ENCODE assay signal across 17 cellular contexts in genomic region chr18:68972176-68972575, GRCh38.
DNase-seq lines count a peak whose midpoint lies in the region; FAIRE-seq and TF ChIP-seq lines count a peak whose summit lies in the region.
"Had no signal": no experiment of that assay in that cellular context is flagged by ENCODE, and none has a peak within 500 bp of the region (broad histone marks: within the 10 kb centered on the region; RNA-seq: fewer than 3 reads in every experiment).

No MANE protein-coding gene starts in this region.

- 81% methylated on average over 5 of the region's 5 CpGs; no CpG with 5 or more reads in 1 of the 2 experiments for WGBS in H1 (ENCODE audit: extremely low coverage in 1 of 2, insufficient coverage in 1 of 2, insufficient read length in 1 of 2, insufficient replicate concordance in 2 of 2, low coverage in 1 of 2, low lambda C conversion rate in 2 of 2, missing lambda C conversion rate in 1 of 2), 2 experiments
- WGBS in mesenchymal stem cell = 56% methylated on average over 3 of the region's 5 CpGs
- 56 to 74% (median 70%) methylated on average over 5 of the region's 5 CpGs for WGBS in adrenal gland, 4 donors

- no peak overlapping the region for H2BK20ac ChIP-seq in H1 (ENCODE audit: low read length)

- TF ChIP-seq CTCF in BE2C (IDR thresholded peaks at IDR 0.05; ENCODE audit: low read depth, low read length) (no peak), H1 (IDR thresholded peaks at IDR 0.05; ENCODE audit: control extremely low read depth in 1 of 3, insufficient read depth in 1 of 3, low read depth in 1 of 3, low read length in 3 of 3) (no peak), adrenal gland (IDR thresholded peaks at IDR 0.05) (no peak), coronary artery (IDR thresholded peaks at IDR 0.05) (no peak)

- peak overlapping the region; percentile 100; the same call in 1 of the 2 replicates for H2AFZ ChIP-seq in H1 (ENCODE audit: low read length)
- no peak overlapping the region for H2AFZ ChIP-seq in mesenchymal stem cell (ENCODE audit: low read depth, low read length)

- CTCF ChIA-PET in H1 (lab: Charles Lee; ENCODE audit: partially characterized antibody) = no interaction called here

- no peak overlapping the region for H3K4ac ChIP-seq in H1 (replicated peaks; ENCODE audit: insufficient read length, low read depth, low read length)
- no peak overlapping the region for H3K4ac ChIP-seq in mesenchymal stem cell (ENCODE audit: low read depth in 1 of 2, low read length in 2 of 2)

- no peaks in the 10 kb centered on the region for H3K9me3 Mint-ChIP-seq in activated T-cell treated with anti-CD3 and anti-CD28 coated beads, Interleukin-2, amount 50 U/mL, for 24 hours
- H3K9me3 Mint-ChIP-seq: CD4-positive, CD25-positive, alpha-beta regulatory T cell had no signal

- H3K14ac ChIP-seq in H1 (ENCODE audit: insufficient read length) (no peak overlapping the region), mesenchymal stem cell (ENCODE audit: low read length in 2 of 2) (no peak overlapping the region)

- H3K79me1 ChIP-seq in H1 (ENCODE audit: low read depth, low read length) (no peaks in the 10 kb centered on the region), mesenchymal stem cell (replicated peaks; ENCODE audit: low read length, poor library complexity, severe bottlenecking) (no peaks in the 10 kb centered on the region)

- no peaks in the 10 kb centered on the region for H3K27me3 Mint-ChIP-seq in activated T-cell treated with anti-CD3 and anti-CD28 coated beads, Interleukin-2, amount 50 U/mL, for 24 hours
- H3K27me3 Mint-ChIP-seq: CD4-positive, CD25-positive, alpha-beta regulatory T cell had no signal

- no peak overlapping the region for H3K18ac ChIP-seq in H1 (ENCODE audit: extremely low read depth, low read length)
- H3K18ac ChIP-seq in mesenchymal stem cell (ENCODE audit: low read depth in 1 of 2, low read length in 2 of 2) = no peak overlapping the region

- H3K9me3 ChIP-seq in BE2C (no peaks in the 10 kb centered on the region), H1 (ENCODE audit: insufficient read depth in 2 of 2, low read depth in 1 of 2, low read length in 1 of 2) (no peaks in the 10 kb centered on the region), mesenchymal stem cell (ENCODE audit: control insufficient read depth, low read length) (no peaks in the 10 kb centered on the region), adrenal gland (replicated peaks in 1 of 3) (no peaks in the 10 kb centered on the region)

- no peak overlapping the region for H3K27ac ChIP-seq in H1 (ENCODE audit: low read depth, low read length)
- H3K27ac ChIP-seq in mesenchymal stem cell (ENCODE audit: low read length, poor library complexity, severe bottlenecking) = no peak overlapping the region
- no peak overlapping the region for H3K27ac ChIP-seq in adrenal gland
- H3K27ac ChIP-seq in coronary artery = no peak overlapping the region
- H3K27ac ChIP-seq: SK-N-MC had no signal

- H3K4me1 ChIP-seq in BE2C (no peaks in the 10 kb centered on the region), H1 (replicated peaks in 1 of 4; ENCODE audit: control insufficient read depth in 3 of 4, insufficient read depth in 4 of 4, low read length in 3 of 4) (peaks cover 0 to 4% (median 0%) of the 10 kb centered on the region in 4 experiments; a peak in 1 of 7 replicates), mesenchymal stem cell (ENCODE audit: control insufficient read depth, insufficient read depth, low read depth, low read length) (peaks cover 1% of the 10 kb centered on the region), adrenal gland (replicated peaks in 1 of 2) (no peaks in the 10 kb centered on the region)

- POLR2A ChIA-PET in H1 (lab: Charles Lee; ENCODE audit: partially characterized antibody) = no interaction called here

- H3K36me3 Mint-ChIP-seq in activated T-cell treated with anti-CD3 and anti-CD28 coated beads, Interleukin-2, amount 50 U/mL, for 24 hours (ENCODE audit: low read depth) = no peaks in the 10 kb centered on the region
- H3K36me3 Mint-ChIP-seq: CD4-positive, CD25-positive, alpha-beta regulatory T cell had no signal

- no peaks in the 10 kb centered on the region for H3K79me2 ChIP-seq in H1 (ENCODE audit: control insufficient read depth in 1 of 2, insufficient read depth in 2 of 2, low read length in 2 of 2)

- intact Hi-C loops in adrenal gland (cut with DNase I) = no loop called here

- FAIRE-seq in H1 (lab: Jason Lieb, UNC) = no peak

- H3K4me2 ChIP-seq in H1 (ENCODE audit: insufficient read depth in 1 of 2, low read depth in 2 of 2, low read length in 2 of 2) = no peak overlapping the region
- no peak overlapping the region for H3K4me2 ChIP-seq in mesenchymal stem cell (ENCODE audit: low read length, poor library complexity, severe bottlenecking)

- peak overlapping the region; percentile 69; the same call in 1 of the 2 replicates for H4K8ac ChIP-seq in H1 (ENCODE audit: extremely low read depth, insufficient read depth, low read length)
- no peak overlapping the region for H4K8ac ChIP-seq in mesenchymal stem cell (ENCODE audit: low read length)

- H3K56ac ChIP-seq in H1 (replicated peaks; ENCODE audit: insufficient read length, low read depth, low read length) = no peak overlapping the region

- no peaks in the 10 kb centered on the region for H3K4me1 Mint-ChIP-seq in activated T-cell treated with anti-CD3 and anti-CD28 coated beads, Interleukin-2, amount 50 U/mL, for 24 hours (ENCODE audit: low read depth)
- H3K4me1 Mint-ChIP-seq: CD4-positive, CD25-positive, alpha-beta regulatory T cell had no signal

- TF ChIP-seq RAD21 in H1 (IDR thresholded peaks at IDR 0.05 in 1 of 2, conservative IDR thresholded peaks at IDR 0.05 in 1 of 2; ENCODE audit: low read depth in 2 of 2, low read length in 2 of 2) = no peak

- H4K5ac ChIP-seq in H1 (ENCODE audit: insufficient read length, low read depth, low read length) = no peak overlapping the region

- H3K36me3 ChIP-seq in BE2C (no peaks in the 10 kb centered on the region), H1 (ENCODE audit: control insufficient read depth in 2 of 4, insufficient read depth in 4 of 4, low read length in 3 of 4) (no peaks in the 10 kb centered on the region), mesenchymal stem cell (ENCODE audit: control insufficient read depth in 1 of 2, insufficient read depth in 2 of 2, low read depth in 1 of 2, low read length in 2 of 2) (no peaks in the 10 kb centered on the region), adrenal gland (replicated peaks in 1 of 2) (no peaks in the 10 kb centered on the region)

- no peak overlapping the region for H3K27ac Mint-ChIP-seq in activated T-cell treated with anti-CD3 and anti-CD28 coated beads, Interleukin-2, amount 50 U/mL, for 24 hours
- H3K27ac Mint-ChIP-seq: CD4-positive, CD25-positive, alpha-beta regulatory T cell had no signal

- no peak overlapping the region for H2BK5ac ChIP-seq in H1 (ENCODE audit: low read depth, low read length)
- no peak overlapping the region for H2BK5ac ChIP-seq in mesenchymal stem cell (ENCODE audit: low read depth, low read length, poor library complexity, severe bottlenecking)

- H2BK12ac ChIP-seq in H1 (ENCODE audit: low read depth, low read length) = no peak overlapping the region
- H2BK12ac ChIP-seq in mesenchymal stem cell (ENCODE audit: low read length in 2 of 2) = no peak overlapping the region

- TF ChIP-seq POLR2A in H1 (IDR thresholded peaks at IDR 0.05; ENCODE audit: control extremely low read depth in 1 of 2, low read depth in 2 of 2, low read length in 2 of 2) = no peak
- no peak for TF ChIP-seq POLR2A in adrenal gland (IDR thresholded peaks at IDR 0.05)

- no peaks in the 10 kb centered on the region for H3K23me2 ChIP-seq in H1 (ENCODE audit: low read depth, low read length)

- peak overlapping the region; percentile 23 for H3K4me3 ChIP-seq in BE2C (ENCODE audit: low read depth, low read length)
- no peak overlapping the region for H3K4me3 ChIP-seq in H1 (ENCODE audit: extremely low read depth in 1 of 4, insufficient read depth in 2 of 4, low read depth in 3 of 4, low read length in 4 of 4)
- no peak overlapping the region for H3K4me3 ChIP-seq in mesenchymal stem cell (ENCODE audit: insufficient read depth in 1 of 2, low read depth in 1 of 2, low read length in 2 of 2)
- H3K4me3 ChIP-seq in adrenal gland = no peak overlapping the region
- H3K4me3 ChIP-seq in coronary artery = no peak overlapping the region
- H3K4me3 ChIP-seq: SK-N-MC had no signal

- H2BK120ac ChIP-seq in H1 (replicated peaks; ENCODE audit: low read depth, low read length) (no peak overlapping the region), mesenchymal stem cell (ENCODE audit: low read depth, low read length) (no peak overlapping the region)

- no peak for TF ChIP-seq EP300 in H1 (IDR thresholded peaks at IDR 0.05; ENCODE audit: borderline replicate concordance in 1 of 2, low read depth in 2 of 2, low read length in 2 of 2)

- H4K91ac ChIP-seq in H1 (replicated peaks; ENCODE audit: insufficient read length, low read length) (no peak overlapping the region), mesenchymal stem cell (ENCODE audit: low read length) (no peak overlapping the region)

- no peaks in the 10 kb centered on the region for H3K27me3 ChIP-seq in BE2C
- no peaks in the 10 kb centered on the region for H3K27me3 ChIP-seq in H1 (replicated peaks in 1 of 4; ENCODE audit: control insufficient read depth in 3 of 4, extremely low read depth in 1 of 4, insufficient read depth in 3 of 4, low read length in 3 of 4)
- no peaks in the 10 kb centered on the region for H3K27me3 ChIP-seq in mesenchymal stem cell (ENCODE audit: control insufficient read depth in 1 of 2, insufficient read depth in 1 of 2, low read length in 2 of 2)
- no peaks in the 10 kb centered on the region for H3K27me3 ChIP-seq in adrenal gland

- DNase-seq in BE2C = peak; percentile 42
- peak; percentile 58 for DNase-seq in HT1080 (ENCODE audit: low read depth)
- DNase-seq in H1 (ENCODE audit: low read depth in 1 of 2, low spot score in 2 of 2) = no peak
- DNase-seq in mesenchymal stem cell = peak; percentile 21
- DNase-seq in activated T-cell treated with anti-CD3 and anti-CD28 coated beads, Interleukin-2, amount 50 U/mL, for 24 hours = no peak
- no peak for DNase-seq in adrenal gland
- no peak for DNase-seq in coronary artery (ENCODE audit: low spot score)
- DNase-seq in T-helper 1 cell = no peak
- DNase-seq: Calu3; CD4-positive, CD25-positive, alpha-beta regulatory T cell; DND-41; IMR-90; Kasumi-1; NCI-H1417 treated with DMSO at 0.1 percent for 48 hours; NCI-H2029 treated with DMSO at 0.1 percent for 48 hours; NCI-H510A treated with DMSO at 0.1 percent for 48 hours had no signal

- H2AK5ac ChIP-seq in H1 (ENCODE audit: low read depth, low read length) (no peak overlapping the region), mesenchymal stem cell (ENCODE audit: low read length, severe bottlenecking) (no peak overlapping the region)

- no peak overlapping the region for H3K9ac ChIP-seq in H1 (replicated peaks in 1 of 4; ENCODE audit: extremely low read depth in 1 of 4, low read depth in 3 of 4, low read length in 3 of 4)
- no peak overlapping the region for H3K9ac ChIP-seq in mesenchymal stem cell (ENCODE audit: low read length)

- no peak overlapping the region for H3K4me3 Mint-ChIP-seq in activated T-cell treated with anti-CD3 and anti-CD28 coated beads, Interleukin-2, amount 50 U/mL, for 24 hours
- H3K4me3 Mint-ChIP-seq: CD4-positive, CD25-positive, alpha-beta regulatory T cell had no signal

- H4K20me1 ChIP-seq in H1 (replicated peaks in 1 of 2; ENCODE audit: control insufficient read depth in 1 of 2, insufficient read depth in 2 of 2, low read length in 2 of 2) = no peaks in the 10 kb centered on the region

- H2BK15ac ChIP-seq in H1 (ENCODE audit: low read length) (no peak overlapping the region), mesenchymal stem cell (ENCODE audit: low read depth, poor library complexity, severe bottlenecking) (no peak overlapping the region)

- H3K23ac ChIP-seq in H1 (ENCODE audit: insufficient read length) = no peak overlapping the region
- no peak overlapping the region for H3K23ac ChIP-seq in mesenchymal stem cell (ENCODE audit: low read length in 2 of 2)

Comparison
In these comparisons a context has a peak if more than half of its experiments do, and no peak if none do; other contexts are left out.
1. DNase-seq: peak in BE2C (single experiment), HT1080 (single experiment) and mesenchymal stem cell (single experiment); none in H1 (0 of 2), activated T-cell treated with anti-CD3 and anti-CD28 coated beads, Interleukin-2, amount 50 U/mL, for 24 hours (single experiment), adrenal gland (0 of 7), coronary artery (single experiment) and T-helper 1 cell (0 of 5).